10 cellular contexts compared by ENCODE assay signal in the genomic region with DNA sequence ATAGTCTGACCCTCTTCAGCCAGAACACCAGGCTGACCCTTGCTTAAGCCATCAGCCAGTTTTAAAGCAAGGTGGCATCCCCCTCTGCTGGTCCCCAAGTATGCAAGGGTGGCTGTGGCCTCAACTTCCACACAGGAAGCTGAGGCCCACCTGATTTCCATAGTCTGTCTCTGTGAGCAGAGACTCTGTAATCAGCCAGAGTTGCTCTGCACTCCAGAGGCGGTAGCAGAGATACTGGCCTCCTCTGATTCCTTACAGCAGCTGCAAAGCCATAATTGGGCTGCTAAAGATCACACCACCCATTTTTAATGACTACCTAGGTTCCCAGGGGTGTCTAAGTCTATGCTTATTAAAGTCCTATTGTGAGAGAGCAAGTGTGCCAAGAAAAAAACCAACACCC. TPM values are rescaled to one million over a fixed set of nuclear protein-coding genes. Genes with fewer than 3 reads are reported as not detected.
DNase-seq lines count a peak whose midpoint lies in the region; ATAC-seq and TF ChIP-seq lines count a peak whose summit lies in the region.
"Had no signal": no experiment of that assay in that cellular context is flagged by ENCODE, and none has a peak within 500 bp of the region (broad histone marks: within the 10 kb centered on the region; RNA-seq: fewer than 3 reads in every experiment).

No MANE protein-coding gene starts in this region.

- CTCF ChIA-PET in activated CD4-positive, alpha-beta memory T cell treated with anti-CD3 and anti-CD28 coated beads, Interleukin-2, amount 10 ng/mL, durations not matched to agents 7 days and 5 days (lab: Charles Lee): interaction anchor here (1.4 to 1.6 kb wide), 4 partner anchors 13 to 45 kb away, joined by 3 to 5 read pairs (median 4); no protein-coding TSS in a partner anchor

- peak overlapping the region in 2 of 3 donors; percentile 98 to 99 for H3K27ac Mint-ChIP-seq in CD4-positive, CD25-positive, alpha-beta regulatory T cell
- peak overlapping the region; percentile 90 for H3K27ac Mint-ChIP-seq in activated CD4-positive, alpha-beta memory T cell treated with anti-CD3 and anti-CD28 coated beads, Interleukin-2, amount 10 ng/mL, durations not matched to agents 7 days and 5 days

- peak overlapping the region; percentile 98; the same call in 1 of the 2 replicates for H3K9ac ChIP-seq in HUES64 (ENCODE audit: low read depth, low read length)
- peak overlapping the region; percentile 7 for H3K9ac ChIP-seq in mucosa of stomach (ENCODE audit: low read length)

- H3K4me1 Mint-ChIP-seq in CD4-positive, CD25-positive, alpha-beta regulatory T cell: peaks cover 11 to 65% (median 42%) of the 10 kb centered on the region in 4 donors
- H3K4me1 Mint-ChIP-seq in activated CD4-positive, alpha-beta memory T cell treated with anti-CD3 and anti-CD28 coated beads, Interleukin-2, amount 10 ng/mL, durations not matched to agents 7 days and 5 days: peaks cover 55% of the 10 kb centered on the region

- POLR2A ChIA-PET in activated CD4-positive, alpha-beta memory T cell treated with anti-CD3 and anti-CD28 coated beads, Interleukin-2, amount 10 ng/mL, durations not matched to agents 7 days and 5 days (lab: Charles Lee): interaction anchor here (1.2 to 12.4 kb wide), 6 partner anchors 7 to 512 kb away, joined by 3 to 160 read pairs (median 38); a partner anchor contains a TSS

- H3K4me3 Mint-ChIP-seq in CD4-positive, CD25-positive, alpha-beta regulatory T cell: peak overlapping the region; percentile 55 to 99 (median 98)
- peak overlapping the region; percentile 86 for H3K4me3 Mint-ChIP-seq in activated CD4-positive, alpha-beta memory T cell treated with anti-CD3 and anti-CD28 coated beads, Interleukin-2, amount 10 ng/mL, durations not matched to agents 7 days and 5 days

- peak overlapping the region; percentile 89 for H3K4me3 ChIP-seq in CD4-positive, CD25-positive, alpha-beta regulatory T cell (ENCODE audit: low read depth, low read length)
- H3K4me3 ChIP-seq in HUES64 (ENCODE audit: low read length) (peak overlapping the region; percentile 89), mucosa of stomach (ENCODE audit: low read length) (no peak overlapping the region), lower lobe of right lung (no peak overlapping the region)

- no peak for ATAC-seq in CD4-positive, CD25-positive, alpha-beta regulatory T cell (ENCODE audit: low read depth in 2 of 2)
- ATAC-seq in HG02852 (IDR thresholded peaks at IDR 0.05; ENCODE audit: unreplicated experiment): no peak
- ATAC-seq in lower lobe of right lung: no peak

- peaks cover 4% of the 10 kb centered on the region for H3K27me3 Mint-ChIP-seq in CD4-positive, CD25-positive, alpha-beta regulatory T cell
- H3K27me3 Mint-ChIP-seq in activated CD4-positive, alpha-beta memory T cell treated with anti-CD3 and anti-CD28 coated beads, Interleukin-2, amount 10 ng/mL, durations not matched to agents 7 days and 5 days: no peaks in the 10 kb centered on the region

- H3K27me3 ChIP-seq in CD4-positive, CD25-positive, alpha-beta regulatory T cell (ENCODE audit: control insufficient read depth, insufficient read depth, low read length): no peaks in the 10 kb centered on the region
- H3K27me3 ChIP-seq in HUES64 (ENCODE audit: insufficient read depth, low read length) (no peaks in the 10 kb centered on the region), mucosa of stomach (ENCODE audit: control insufficient read depth, insufficient read depth, low read length) (no peaks in the 10 kb centered on the region), lower lobe of right lung (ENCODE audit: low read depth) (no peaks in the 10 kb centered on the region)
- H3K27me3 ChIP-seq: adrenal gland had no signal

- no peak for TF ChIP-seq CTCF in lower lobe of right lung (IDR thresholded peaks at IDR 0.05)

- peak overlapping the region; percentile 95 for H3K27ac ChIP-seq in CD4-positive, CD25-positive, alpha-beta regulatory T cell (ENCODE audit: insufficient read depth, low read length, poor library complexity, severe bottlenecking)
- peak overlapping the region; percentile 29; the same call in 1 of the 2 replicates for H3K27ac ChIP-seq in HUES64 (ENCODE audit: low read depth, low read length)
- H3K27ac ChIP-seq in lower lobe of right lung: no peak overlapping the region
- H3K27ac ChIP-seq: adrenal gland had no signal

- no peak for DNase-seq in CD4-positive, CD25-positive, alpha-beta regulatory T cell
- DNase-seq in activated CD4-positive, alpha-beta memory T cell treated with anti-CD3 and anti-CD28 coated beads, Interleukin-2, amount 10 ng/mL, durations not matched to agents 7 days and 5 days: no peak
- DNase-seq in NOMO-1 treated with dmso at 0.1 percent for 144 hours (lab: John Stamatoyannopoulos, UW; ENCODE audit: unreplicated experiment) (no peak), NCI-H748 treated with DMSO at 0.1 percent for 48 hours (lab: John Stamatoyannopoulos, UW) (no peak), lower lobe of right lung (no peak)
- DNase-seq: adrenal gland, foreskin melanocyte had no signal

- H3K36me3 ChIP-seq in CD4-positive, CD25-positive, alpha-beta regulatory T cell (ENCODE audit: control insufficient read depth, insufficient read depth, low read length): peaks cover 35% of the 10 kb centered on the region
- H3K36me3 ChIP-seq in HUES64 (ENCODE audit: insufficient read depth, low read length) (peaks cover 49% of the 10 kb centered on the region), mucosa of stomach (ENCODE audit: control insufficient read depth, insufficient read depth, low read length) (no peaks in the 10 kb centered on the region), lower lobe of right lung (peaks cover 53% of the 10 kb centered on the region)

- WGBS in HUES64: 83% methylated on average over 1 of the region's 1 CpG

- H3K9me3 Mint-ChIP-seq in CD4-positive, CD25-positive, alpha-beta regulatory T cell: no peaks in the 10 kb centered on the region
- H3K9me3 Mint-ChIP-seq in activated CD4-positive, alpha-beta memory T cell treated with anti-CD3 and anti-CD28 coated beads, Interleukin-2, amount 10 ng/mL, durations not matched to agents 7 days and 5 days: no peaks in the 10 kb centered on the region

- H3K9me3 ChIP-seq in CD4-positive, CD25-positive, alpha-beta regulatory T cell (ENCODE audit: control insufficient read depth in 2 of 2, low read length in 2 of 2): no peaks in the 10 kb centered on the region
- H3K9me3 ChIP-seq in HUES64 (ENCODE audit: insufficient read depth, low read depth, low read length) (no peaks in the 10 kb centered on the region), mucosa of stomach (ENCODE audit: control insufficient read depth, low read length) (no peaks in the 10 kb centered on the region), lower lobe of right lung (no peaks in the 10 kb centered on the region)
- H3K9me3 ChIP-seq: adrenal gland had no signal

- H3K4me1 ChIP-seq in CD4-positive, CD25-positive, alpha-beta regulatory T cell (ENCODE audit: control insufficient read depth, insufficient read depth, low read length, poor library complexity, severe bottlenecking): peaks cover 37% of the 10 kb centered on the region
- peaks cover 17% of the 10 kb centered on the region for H3K4me1 ChIP-seq in HUES64 (ENCODE audit: insufficient read depth, low read length)
- H3K4me1 ChIP-seq in mucosa of stomach (ENCODE audit: control insufficient read depth, insufficient read depth, low read length): peaks cover 24% of the 10 kb centered on the region
- H3K4me1 ChIP-seq in lower lobe of right lung: peaks cover 43% of the 10 kb centered on the region

- intact Hi-C loops in lower lobe of right lung (cut with DNase I): no loop called here

- H3K36me3 Mint-ChIP-seq in CD4-positive, CD25-positive, alpha-beta regulatory T cell: peaks cover 22% of the 10 kb centered on the region
- peaks cover 54% of the 10 kb centered on the region for H3K36me3 Mint-ChIP-seq in activated CD4-positive, alpha-beta memory T cell treated with anti-CD3 and anti-CD28 coated beads, Interleukin-2, amount 10 ng/mL, durations not matched to agents 7 days and 5 days (ENCODE audit: low read depth)

RNA-seq across cellular contexts. Expression of a gene that starts 1.8 kb away (rescaled TPM):
- total RNA-seq in CD4-positive, CD25-positive, alpha-beta regulatory T cell: 52.8 TPM
- 10 to 100 TPM; 17.2 to 27.5 (median 19.7) TPM for polyA plus RNA-seq in CD4-positive, CD25-positive, alpha-beta regulatory T cell
- polyA plus RNA-seq in HUES64 (2013, experiment 1 of 2): 131 TPM
- polyA plus RNA-seq in HUES64 (2013, experiment 2 of 2): 147 TPM
- 100 to 1,000 TPM in 1 of 2 experiments, 10 to 100 TPM in 1; 93.8 to 103 TPM for total RNA-seq in activated CD4-positive, alpha-beta memory T cell treated with anti-CD3 and anti-CD28 coated beads, Interleukin-2, amount 10 ng/mL, durations not matched to agents 7 days and 5 days
- total RNA-seq in lower lobe of right lung: 61.6 TPM

RNA-seq across cellular contexts. Expression of a gene that starts 2.2 kb away (rescaled TPM):
- total RNA-seq in CD4-positive, CD25-positive, alpha-beta regulatory T cell: 130 TPM
- 100 to 1,000 TPM; 175 to 251 (median 224) TPM for polyA plus RNA-seq in CD4-positive, CD25-positive, alpha-beta regulatory T cell
- 94.5 TPM for polyA plus RNA-seq in HUES64 (2013, experiment 1 of 2)
- polyA plus RNA-seq in HUES64 (2013, experiment 2 of 2): 102 TPM
- 100 to 1,000 TPM; 104 to 106 TPM for total RNA-seq in activated CD4-positive, alpha-beta memory T cell treated with anti-CD3 and anti-CD28 coated beads, Interleukin-2, amount 10 ng/mL, durations not matched to agents 7 days and 5 days
- 64.2 TPM for total RNA-seq in lower lobe of right lung

RNA-seq across cellular contexts. Expression of a gene that starts 32.0 kb away (rescaled TPM):
- total RNA-seq in CD4-positive, CD25-positive, alpha-beta regulatory T cell: 205 TPM
- 100 to 1,000 TPM; 602 to 898 (median 659) TPM for polyA plus RNA-seq in CD4-positive, CD25-positive, alpha-beta regulatory T cell
- 57.8 TPM for polyA plus RNA-seq in HUES64 (2013, experiment 1 of 2)
- polyA plus RNA-seq in HUES64 (2013, experiment 2 of 2): 75.3 TPM
- 100 to 1,000 TPM; 396 to 397 TPM for total RNA-seq in activated CD4-positive, alpha-beta memory T cell treated with anti-CD3 and anti-CD28 coated beads, Interleukin-2, amount 10 ng/mL, durations not matched to agents 7 days and 5 days
- total RNA-seq in lower lobe of right lung: 236 TPM

RNA-seq across cellular contexts. Expression of a gene that starts 32.0 kb away (rescaled TPM):
- total RNA-seq in CD4-positive, CD25-positive, alpha-beta regulatory T cell: 3.2 TPM
- polyA plus RNA-seq in CD4-positive, CD25-positive, alpha-beta regulatory T cell: 1 to 10 TPM in 3 of 4 donors, under 1 TPM in 1; 0.91 to 3.8 (median 3.1) TPM
- polyA plus RNA-seq in HUES64 (2013, experiment 1 of 2): 4.4 TPM
- polyA plus RNA-seq in HUES64 (2013, experiment 2 of 2): 5.2 TPM
- 1 to 10 TPM; 6.6 to 7.5 TPM for total RNA-seq in activated CD4-positive, alpha-beta memory T cell treated with anti-CD3 and anti-CD28 coated beads, Interleukin-2, amount 10 ng/mL, durations not matched to agents 7 days and 5 days
- 6.8 TPM for total RNA-seq in lower lobe of right lung

RNA-seq across cellular contexts. Expression of a gene that starts 32.2 kb away (rescaled TPM):
- 43.7 TPM for total RNA-seq in CD4-positive, CD25-positive, alpha-beta regulatory T cell
- polyA plus RNA-seq in CD4-positive, CD25-positive, alpha-beta regulatory T cell: 10 to 100 TPM; 19.4 to 28.8 (median 23.1) TPM
- polyA plus RNA-seq in HUES64 (2013, experiment 1 of 2): 64.6 TPM
- polyA plus RNA-seq in HUES64 (2013, experiment 2 of 2): 66.4 TPM
- total RNA-seq in activated CD4-positive, alpha-beta memory T cell treated with anti-CD3 and anti-CD28 coated beads, Interleukin-2, amount 10 ng/mL, durations not matched to agents 7 days and 5 days: 10 to 100 TPM; 64.1 to 66.2 TPM
- total RNA-seq in lower lobe of right lung: 26.8 TPM

Comparison
In these comparisons a context has a peak if more than half of its experiments do, and no peak if none do; other contexts are left out.
1. H3K4me3 ChIP-seq: peak in CD4-positive, CD25-positive, alpha-beta regulatory T cell (single experiment) and HUES64 (single experiment); none in mucosa of stomach (single experiment) and lower lobe of right lung (single experiment).